In the genomic region with DNA sequence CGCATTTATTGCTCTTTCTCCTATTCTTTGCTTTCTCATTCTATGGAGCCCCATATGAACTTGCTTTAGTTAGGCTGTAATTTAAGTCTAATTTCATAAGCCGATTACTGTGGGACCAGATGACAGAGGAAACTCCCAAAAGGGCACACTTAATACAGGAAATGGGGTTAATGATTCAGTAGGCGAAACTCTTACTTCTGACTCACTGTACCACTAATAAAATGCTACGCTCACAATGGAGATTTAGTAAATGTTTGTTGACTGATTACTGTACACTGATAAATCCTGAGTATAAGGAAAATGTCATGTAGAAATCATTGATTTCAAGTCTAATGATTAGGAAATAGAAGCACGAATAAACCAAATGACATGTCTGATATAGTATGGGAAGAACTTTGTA, we compare ENCODE assay signal across 10 cellular contexts.
A peak's percentile ranks its signal among the peaks of the same experiment; 100 is the strongest.
DNase-seq lines count a peak whose midpoint lies in the region; ATAC-seq and TF ChIP-seq lines count a peak whose summit lies in the region.
"Had no signal": no experiment of that assay in that cellular context is flagged by ENCODE, and none has a peak within 500 bp of the region (broad histone marks: within the 10 kb centered on the region; RNA-seq: fewer than 3 reads in every experiment).

No MANE protein-coding gene starts in this region.

- ATAC-seq in GM21825 (IDR thresholded peaks at IDR 0.05; ENCODE audit: unreplicated experiment): peak; percentile 99

- no peaks in the 10 kb centered on the region for H3K9me2 ChIP-seq in hepatocyte (replicated peaks; ENCODE audit: insufficient read depth)

- H4K20me1 ChIP-seq in hepatocyte (ENCODE audit: insufficient read depth, poor library complexity, severe bottlenecking): no peaks in the 10 kb centered on the region

- no peaks in the 10 kb centered on the region for H3K27me3 ChIP-seq in hepatocyte
- no peaks in the 10 kb centered on the region for H3K27me3 ChIP-seq in H7 (ENCODE audit: control insufficient read depth, insufficient read depth, low read length)

- H3K27ac ChIP-seq in hepatocyte: peak overlapping the region; percentile 15

- 82% methylated on average over 5 of the region's 5 CpGs for WGBS in hepatocyte (ENCODE audit: low lambda C conversion rate, missing lambda C conversion rate)

- no peaks in the 10 kb centered on the region for H3K4me1 ChIP-seq in hepatocyte (ENCODE audit: insufficient read depth)

- no peak overlapping the region for H3K4me2 ChIP-seq in hepatocyte

- in situ Hi-C loops in GM13976 (cut with MboI; ENCODE audit: low sequenced_read_pairs, unreplicated experiment): no loop called here

- H3K9me3 ChIP-seq in hepatocyte (ENCODE audit: low read depth): no peaks in the 10 kb centered on the region

- H2AFZ ChIP-seq in hepatocyte: no peak overlapping the region

- H3K79me2 ChIP-seq in hepatocyte: no peaks in the 10 kb centered on the region

- TF ChIP-seq CTCF in GM12865 (IDR thresholded peaks at IDR 0.05; ENCODE audit: insufficient read depth, low read depth, low read length, missing control alignments) (no peak), hepatocyte (IDR thresholded peaks at IDR 0.05; ENCODE audit: poor library complexity) (no peak), GM13976 (IDR thresholded peaks at IDR 0.05; ENCODE audit: borderline replicate concordance, control extremely low read depth, extremely low read depth, insufficient read depth, missing control alignments) (no peak)

- H3K36me3 ChIP-seq in hepatocyte (replicated peaks; ENCODE audit: insufficient read depth, low read depth) (no peaks in the 10 kb centered on the region), H7 (replicated peaks; ENCODE audit: control insufficient read depth, insufficient read depth, low read length) (no peaks in the 10 kb centered on the region)

- H3K4me3 ChIP-seq in GM12865 (ENCODE audit: low read depth, low read length) (no peak overlapping the region), hepatocyte (no peak overlapping the region), H7 (ENCODE audit: insufficient read depth, low read depth, low read length) (no peak overlapping the region)

- DNase-seq in GM12865 (ENCODE audit: low read depth) (peak; percentile 8), LoVo (ENCODE audit: low spot score) (peak; percentile 92), hepatocyte (ENCODE audit: low spot score) (no peak), GM13976 (ENCODE audit: low spot score) (no peak), 8988T (no peak), HuH-7.5 (ENCODE audit: low spot score) (no peak), H7 (no peak)
- DNase-seq: activated B cell treated with CpG ODN at 0.5 μM for 24 hours, hippocampal formation had no signal

Comparison
In these comparisons a context has a peak if more than half of its experiments do, and no peak if none do; other contexts are left out.
1. DNase-seq: peak in GM12865 (single experiment) and LoVo (single experiment); none in hepatocyte (single experiment), GM13976 (single experiment), 8988T (single experiment), HuH-7.5 (single experiment) and H7 (single experiment).